Comparison of ENCODE assay signal across 10 cellular contexts in genomic region chr6:21986703-21987102, GRCh38.
A peak's percentile ranks its signal among the peaks of the same experiment; 100 is the strongest.
DNase-seq lines count a peak whose midpoint lies in the region; ATAC-seq and TF ChIP-seq lines count a peak whose summit lies in the region.
"Had no signal": no experiment of that assay in that cellular context is flagged by ENCODE, and none has a peak within 500 bp of the region (broad histone marks: within the 10 kb centered on the region; RNA-seq: fewer than 3 reads in every experiment).

No MANE protein-coding gene starts in this region.

- H3K27ac ChIP-seq in ACC112 (ENCODE audit: low read depth, low read length) (no peak overlapping the region), esophagus muscularis mucosa (replicated peaks in 1 of 4) (peak overlapping the region; percentile 64 to 76 (median 69)), parathyroid adenoma (peak overlapping the region; percentile 21), OCI-LY7 (ENCODE audit: low read depth, low read length, poor library complexity, severe bottlenecking) (no peak overlapping the region)

- H4K20me1 ChIP-seq in Loucy (ENCODE audit: insufficient read depth, low read length, poor library complexity, severe bottlenecking) = peaks cover 46% of the 10 kb centered on the region
- no peaks in the 10 kb centered on the region for H4K20me1 ChIP-seq in OCI-LY7 (ENCODE audit: insufficient read depth, low read length)

- H3K79me2 ChIP-seq in ACC112 (ENCODE audit: control insufficient read depth, insufficient read depth, low read length, unreplicated experiment) = no peaks in the 10 kb centered on the region
- H3K79me2 ChIP-seq in Loucy (ENCODE audit: insufficient read depth, low read length) = peaks cover 64% of the 10 kb centered on the region
- no peaks in the 10 kb centered on the region for H3K79me2 ChIP-seq in parathyroid adenoma
- no peaks in the 10 kb centered on the region for H3K79me2 ChIP-seq in OCI-LY7 (ENCODE audit: insufficient read depth, low read depth, low read length)

- no peaks in the 10 kb centered on the region for H3K36me3 ChIP-seq in ACC112 (ENCODE audit: insufficient read depth, low read length)
- peaks cover 72% of the 10 kb centered on the region for H3K36me3 ChIP-seq in Loucy (ENCODE audit: insufficient read depth, low read length)
- no peaks in the 10 kb centered on the region for H3K36me3 ChIP-seq in esophagus muscularis mucosa
- no peaks in the 10 kb centered on the region for H3K36me3 ChIP-seq in parathyroid adenoma (ENCODE audit: control insufficient read depth, insufficient read depth, low read length)
- no peaks in the 10 kb centered on the region for H3K36me3 ChIP-seq in OCI-LY7 (ENCODE audit: insufficient read depth, low read length)

- H3K9ac ChIP-seq in Loucy (ENCODE audit: low read depth, low read length, poor library complexity, severe bottlenecking) (no peak overlapping the region), parathyroid adenoma (no peak overlapping the region)

- TF ChIP-seq CTCF in Loucy (conservative IDR thresholded peaks at IDR 0.05; ENCODE audit: low read length) (no peak), esophagus muscularis mucosa (IDR thresholded peaks at IDR 0.05) (no peak), parathyroid adenoma (IDR thresholded peaks at IDR 0.05) (no peak), GM10248 (IDR thresholded peaks at IDR 0.05; ENCODE audit: control extremely low read depth, extremely low read depth, low read depth, missing control alignments) (no peak), OCI-LY7 (conservative IDR thresholded peaks at IDR 0.05; ENCODE audit: low read length) (no peak)

- CTCF ChIA-PET in GM10248 (lab: Yijun Ruan, JAX) = interaction anchor here (1.0 to 1.3 kb wide), 3 partner anchors 9 to 14 kb away, joined by 3 read pairs; no protein-coding TSS in a partner anchor
- CTCF ChIA-PET in OCI-LY7 (lab: Charles Lee; ENCODE audit: unreplicated experiment) = no interaction called here

- no peak for ATAC-seq in stimulated activated naive CD8-positive, alpha-beta T cell treated with anti-CD3 and anti-CD28 coated beads, Interleukin-15, Interleukin-2, amounts not matched to agents 100 U/mL and 50 U/mL, for 24 hours

- DNase-seq in esophagus muscularis mucosa (ENCODE audit: extremely low spot score) (no peak), GM10248 (ENCODE audit: extremely low spot score) (no peak), OCI-LY7 (ENCODE audit: low spot score) (no peak)
- no peak for DNase-seq in stimulated activated naive CD8-positive, alpha-beta T cell treated with anti-CD3 and anti-CD28 coated beads, Interleukin-15, Interleukin-2, amounts not matched to agents 100 U/mL and 50 U/mL, for 24 hours
- DNase-seq in activated T-cell treated with anti-CD3 and anti-CD28 coated beads, Interleukin-2, amount 50 U/mL, for 1 hour = no peak
- DNase-seq: Karpas-422, NCI-H2029 treated with DMSO at 0.1 percent for 48 hours had no signal

- 55% methylated on average over 6 of the region's 6 CpGs for WGBS in esophagus muscularis mucosa

- no peaks in the 10 kb centered on the region for H3K9me3 ChIP-seq in Loucy (ENCODE audit: insufficient read depth, low read depth, low read length)
- no peaks in the 10 kb centered on the region for H3K9me3 ChIP-seq in esophagus muscularis mucosa
- H3K9me3 ChIP-seq in parathyroid adenoma (ENCODE audit: control insufficient read depth, low read length) = no peaks in the 10 kb centered on the region
- H3K9me3 ChIP-seq in OCI-LY7 (ENCODE audit: low read length) = no peaks in the 10 kb centered on the region

- H3K4me3 ChIP-seq in ACC112 (ENCODE audit: low read depth, low read length) (no peak overlapping the region), Loucy (ENCODE audit: low read length, poor library complexity, severe bottlenecking) (no peak overlapping the region), esophagus muscularis mucosa (no peak overlapping the region), parathyroid adenoma (ENCODE audit: low read depth, low read length) (no peak overlapping the region), OCI-LY7 (ENCODE audit: low read depth, low read length, poor library complexity, severe bottlenecking) (no peak overlapping the region)

- no peaks in the 10 kb centered on the region for H3K27me3 ChIP-seq in ACC112 (ENCODE audit: insufficient read depth, low read length)
- no peaks in the 10 kb centered on the region for H3K27me3 ChIP-seq in Loucy (ENCODE audit: insufficient read depth, low read length, poor library complexity, severe bottlenecking)
- no peaks in the 10 kb centered on the region for H3K27me3 ChIP-seq in esophagus muscularis mucosa
- no peaks in the 10 kb centered on the region for H3K27me3 ChIP-seq in parathyroid adenoma (ENCODE audit: control insufficient read depth, insufficient read depth, low read length)

- 0 out of 2 replicates have a peak, but pooled peaks cover 5% of the 10 kb centered on the region for H3F3A ChIP-seq in Loucy (ENCODE audit: low read depth)

- H3K4me2 ChIP-seq in Loucy (ENCODE audit: low read depth, low read length, poor library complexity, severe bottlenecking) (peak overlapping the region; percentile 53), parathyroid adenoma (ENCODE audit: low read length) (no peak overlapping the region), OCI-LY7 (ENCODE audit: low read length) (no peak overlapping the region)

- intact Hi-C loops in esophagus muscularis mucosa (cut with DNase I) (no loop called here), OCI-LY7 (cut with micrococcal nuclease; ENCODE audit: unreplicated experiment) (no loop called here)

- H3K9me2 ChIP-seq in Loucy (replicated peaks; ENCODE audit: low read depth, low read length) (no peaks in the 10 kb centered on the region), OCI-LY7 (ENCODE audit: insufficient read depth, low read length) (no peaks in the 10 kb centered on the region)

- BruUV-seq in OCI-LY7 (replicated peaks; lab: Mats Ljungman, UMichigan) = no TSS peak

- H2AFZ ChIP-seq in ACC112 (ENCODE audit: low read length, unreplicated experiment) (peak overlapping the region; percentile 47), Loucy (ENCODE audit: low read length) (no peak overlapping the region), parathyroid adenoma (peak overlapping the region; percentile 13), OCI-LY7 (ENCODE audit: low read length) (no peak overlapping the region)

- no peak for TF ChIP-seq POLR2A in esophagus muscularis mucosa (IDR thresholded peaks at IDR 0.05; ENCODE audit: low read depth)

- TF ChIP-seq EP300 in esophagus muscularis mucosa (IDR thresholded peaks at IDR 0.05) = no peak

- H3K4me1 ChIP-seq in ACC112 (ENCODE audit: control insufficient read depth, insufficient read depth, low read length, unreplicated experiment) = peaks cover 11% of the 10 kb centered on the region
- peaks cover 26% of the 10 kb centered on the region for H3K4me1 ChIP-seq in Loucy (ENCODE audit: insufficient read depth, low read length, poor library complexity, severe bottlenecking)
- peaks cover 8 to 29% (median 27%) of the 10 kb centered on the region in 4 donors for H3K4me1 ChIP-seq in esophagus muscularis mucosa
- H3K4me1 ChIP-seq in parathyroid adenoma = no peaks in the 10 kb centered on the region
- no peaks in the 10 kb centered on the region for H3K4me1 ChIP-seq in OCI-LY7 (ENCODE audit: insufficient read depth, low read length, poor library complexity, severe bottlenecking)

- POLR2A ChIA-PET in GM10248 (lab: Yijun Ruan, JAX) = no interaction called here
- POLR2A ChIA-PET in OCI-LY7 (lab: Charles Lee) = interaction anchor here (1.1 kb wide), 1 partner anchor 9 kb away, joined by 3 read pairs; no protein-coding TSS in a partner anchor

Comparison
In these comparisons a context has a peak if more than half of its experiments do, and no peak if none do; other contexts are left out.
1. H2AFZ ChIP-seq: peak in ACC112 (single experiment) and parathyroid adenoma (single experiment); none in Loucy (single experiment) and OCI-LY7 (single experiment).
2. H3K27ac ChIP-seq: peak in esophagus muscularis mucosa (4 of 4) and parathyroid adenoma (single experiment); none in ACC112 (single experiment) and OCI-LY7 (single experiment).